Comparison of ENCODE assay signal across 15 cellular contexts in the genomic region with DNA sequence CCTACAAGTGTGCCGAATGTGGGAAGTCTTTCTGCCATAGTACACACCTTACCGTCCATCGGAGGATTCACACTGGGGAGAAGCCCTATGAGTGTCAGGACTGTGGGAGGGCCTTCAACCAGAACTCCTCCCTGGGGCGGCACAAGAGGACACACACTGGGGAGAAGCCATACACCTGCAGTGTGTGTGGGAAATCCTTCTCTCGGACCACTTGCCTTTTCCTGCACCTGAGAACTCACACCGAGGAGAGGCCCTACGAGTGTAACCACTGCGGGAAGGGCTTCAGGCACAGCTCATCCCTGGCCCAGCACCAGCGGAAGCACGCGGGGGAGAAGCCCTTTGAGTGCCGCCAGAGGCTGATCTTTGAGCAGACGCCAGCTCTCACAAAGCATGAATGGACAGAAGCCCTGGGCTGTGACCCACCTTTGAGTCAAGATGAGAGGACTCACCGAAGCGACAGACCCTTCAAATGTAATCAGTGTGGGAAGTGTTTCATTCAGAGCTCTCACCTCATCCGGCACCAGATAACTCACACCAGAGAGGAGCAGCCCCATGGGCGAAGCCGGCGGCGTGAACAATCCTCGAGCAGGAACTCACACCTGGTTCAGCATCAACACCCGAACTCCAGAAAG. TPM values are rescaled to one million over a fixed set of nuclear protein-coding genes. Genes with fewer than 3 reads are reported as not detected.
DNase-seq lines count a peak whose midpoint lies in the region; ATAC-seq and TF ChIP-seq lines count a peak whose summit lies in the region.
"Had no signal": no experiment of that assay in that cellular context is flagged by ENCODE, and none has a peak within 500 bp of the region (broad histone marks: within the 10 kb centered on the region; RNA-seq: fewer than 3 reads in every experiment).

No MANE protein-coding gene starts in this region.

- H3K4me1 Mint-ChIP-seq in endothelial cell (ENCODE audit: unreplicated experiment), result no peaks in the 10 kb centered on the region
- H3K4me1 Mint-ChIP-seq in activated naive CD4-positive, alpha-beta T cell treated with anti-CD3 and anti-CD28 coated beads for 36 hours (ENCODE audit: low read depth), result no peaks in the 10 kb centered on the region

- peak overlapping the region; percentile 8 for H3K4me3 Mint-ChIP-seq in endothelial cell (ENCODE audit: unreplicated experiment)
- H3K4me3 Mint-ChIP-seq in activated naive CD4-positive, alpha-beta T cell treated with anti-CD3 and anti-CD28 coated beads for 36 hours, result no peak overlapping the region
- H3K4me3 Mint-ChIP-seq: CD8-positive, alpha-beta memory T cell had no signal

- no peak for TF ChIP-seq POLR2A in right lobe of liver (IDR thresholded peaks at IDR 0.05)

- H3K4me3 ChIP-seq in liver (ENCODE audit: low read depth in 1 of 3, low read length in 3 of 3), result peak overlapping the region in 2 of 3 donors; percentile 38 to 55
- no peak overlapping the region for H3K4me3 ChIP-seq in right lobe of liver
- peak overlapping the region; percentile 20 for H3K4me3 ChIP-seq in adipocyte (ENCODE audit: low read length)
- H3K4me3 ChIP-seq: GM23248 had no signal

- H3K36me3 Mint-ChIP-seq in endothelial cell (ENCODE audit: low read depth, unreplicated experiment), result peaks cover 57% of the 10 kb centered on the region
- H3K36me3 Mint-ChIP-seq in activated naive CD4-positive, alpha-beta T cell treated with anti-CD3 and anti-CD28 coated beads for 36 hours (ENCODE audit: low read depth), result peaks cover 91% of the 10 kb centered on the region

- H3K27ac Mint-ChIP-seq in endothelial cell (ENCODE audit: unreplicated experiment), result no peak overlapping the region
- H3K27ac Mint-ChIP-seq in activated naive CD4-positive, alpha-beta T cell treated with anti-CD3 and anti-CD28 coated beads for 36 hours, result no peak overlapping the region
- H3K27ac Mint-ChIP-seq: IgD-negative memory B cell had no signal

- H3K9me3 ChIP-seq in liver (ENCODE audit: control insufficient read depth in 4 of 4, low read length in 3 of 4) (peaks cover 41 to 64% (median 47%) of the 10 kb centered on the region in 4 donors), right lobe of liver (peaks cover 0 to 3% (median 0%) of the 10 kb centered on the region in 4 donors), adipocyte (ENCODE audit: control insufficient read depth, low read length) (peaks cover 48% of the 10 kb centered on the region)

- no peaks in the 10 kb centered on the region for H3K27me3 ChIP-seq in liver (ENCODE audit: control insufficient read depth in 4 of 4, insufficient read depth in 4 of 4, low read length in 3 of 4)
- H3K27me3 ChIP-seq in right lobe of liver, result no peaks in the 10 kb centered on the region
- H3K27me3 ChIP-seq in adipocyte (replicated peaks; ENCODE audit: control insufficient read depth, insufficient read depth, low read length), result no peaks in the 10 kb centered on the region
- H3K27me3 ChIP-seq: BE2C had no signal

- peaks cover 2% of the 10 kb centered on the region for H3K27me3 Mint-ChIP-seq in endothelial cell (ENCODE audit: unreplicated experiment)
- H3K27me3 Mint-ChIP-seq in activated naive CD4-positive, alpha-beta T cell treated with anti-CD3 and anti-CD28 coated beads for 36 hours (ENCODE audit: low read depth), result no peaks in the 10 kb centered on the region
- H3K27me3 Mint-ChIP-seq: IgD-negative memory B cell had no signal

- no peaks in the 10 kb centered on the region for H3K9me3 Mint-ChIP-seq in endothelial cell (ENCODE audit: unreplicated experiment)
- peaks cover 49% of the 10 kb centered on the region for H3K9me3 Mint-ChIP-seq in activated naive CD4-positive, alpha-beta T cell treated with anti-CD3 and anti-CD28 coated beads for 36 hours

- WGBS in liver, result 98% methylated on average over 22 of the region's 22 CpGs
- 96% methylated on average over 8 of the region's 22 CpGs for WGBS in right lobe of liver (ENCODE audit: insufficient coverage, low coverage, low lambda C conversion rate, missing lambda C conversion rate)

- H3K9ac ChIP-seq in liver (ENCODE audit: low read depth in 1 of 2, low read length in 2 of 2), result no peak overlapping the region
- no peak overlapping the region for H3K9ac ChIP-seq in adipocyte (ENCODE audit: low read length)
- H3K9ac ChIP-seq: GM23248 had no signal

- H3K27ac ChIP-seq in liver (ENCODE audit: low read depth in 1 of 2, low read length in 2 of 2), result no peak overlapping the region
- no peak overlapping the region for H3K27ac ChIP-seq in right lobe of liver

- CTCF ChIA-PET in activated naive CD4-positive, alpha-beta T cell treated with anti-CD3 and anti-CD28 coated beads for 36 hours (lab: Charles Lee), result no interaction called here

- TF ChIP-seq CTCF in liver (IDR thresholded peaks at IDR 0.05; ENCODE audit: low read depth, low read length, missing input control), result no peak
- TF ChIP-seq CTCF in right lobe of liver (IDR thresholded peaks at IDR 0.05), result no peak
- TF ChIP-seq CTCF in endothelial cell (IDR thresholded peaks at IDR 0.05; ENCODE audit: unreplicated experiment), result no peak

- H3K4me1 ChIP-seq in liver (ENCODE audit: control insufficient read depth in 4 of 4, insufficient read depth in 4 of 4, low read length in 3 of 4), result no peaks in the 10 kb centered on the region
- H3K4me1 ChIP-seq in right lobe of liver, result no peaks in the 10 kb centered on the region
- H3K4me1 ChIP-seq in adipocyte (ENCODE audit: control insufficient read depth, insufficient read depth, low read length), result no peaks in the 10 kb centered on the region
- H3K4me1 ChIP-seq: BE2C, Caco-2 had no signal

- DNase-seq in right lobe of liver, result no peak
- DNase-seq in adipocyte (ENCODE audit: low read depth), result no peak
- DNase-seq in endothelial cell (ENCODE audit: low spot score), result no peak
- DNase-seq in middle frontal gyrus (ENCODE audit: extremely low spot score, low spot score), result no peak
- DNase-seq in activated naive CD4-positive, alpha-beta T cell treated with anti-CD3 and anti-CD28 coated beads for 36 hours, result no peak
- DNase-seq: BE2C; Caco-2; CD8-positive, alpha-beta memory T cell; DND-41; GDM1; GM23248; H7 had no signal

- peaks cover 10 to 55% (median 36%) of the 10 kb centered on the region in 4 donors for H3K36me3 ChIP-seq in liver (ENCODE audit: control insufficient read depth in 4 of 4, insufficient read depth in 3 of 4, low read depth in 1 of 4, low read length in 3 of 4)
- peaks cover 0 to 28% (median 9%) of the 10 kb centered on the region in 4 donors for H3K36me3 ChIP-seq in right lobe of liver
- H3K36me3 ChIP-seq in adipocyte (ENCODE audit: control insufficient read depth, insufficient read depth, low read length, severe bottlenecking), result peaks cover 71% of the 10 kb centered on the region

- TF ChIP-seq RAD21 in liver (IDR thresholded peaks at IDR 0.05), result no peak

- ATAC-seq in right lobe of liver, result no peak
- ATAC-seq in GM19035 (IDR thresholded peaks at IDR 0.05; ENCODE audit: unreplicated experiment), result no peak

- intact Hi-C loops in right lobe of liver (cut with DNase I), result no loop called here
- intact Hi-C loops in activated naive CD4-positive, alpha-beta T cell treated with anti-CD3 and anti-CD28 coated beads for 36 hours (cut with micrococcal nuclease), result no loop called here

TF ChIP-seq in liver, 16 proteins besides CTCF, POLR2A, EP300 and RAD21:
- TF ChIP-seq HNF4A (conservative IDR thresholded peaks at IDR 0.05), result no peak
- TF ChIP-seq YY1 (IDR thresholded peaks at IDR 0.05), result no peak
TF ChIP-seq in liver: peak in this region for 0.

RNA-seq across cellular contexts. Expression of a gene that starts 10.3 kb away (rescaled TPM):
- total RNA-seq in liver (10 to 100 TPM; 21.4 to 28.0 TPM), right lobe of liver (10 to 100 TPM; 12.4 to 44.7 (median 15.8) TPM), endothelial cell (ENCODE audit: unreplicated experiment) (40.6 TPM)
- polyA plus RNA-seq in liver, result 10 to 100 TPM; 17.6 to 31.7 TPM
- 10 to 100 TPM; 24.5 to 27.7 TPM for total RNA-seq in activated naive CD4-positive, alpha-beta T cell treated with anti-CD3 and anti-CD28 coated beads for 36 hours

RNA-seq across cellular contexts. Expression of a gene that starts 16.1 kb away (rescaled TPM):
- total RNA-seq in liver (1 to 10 TPM; 2.7 to 4.6 TPM), right lobe of liver (1 to 10 TPM; 1.0 to 2.3 (median 1.6) TPM), endothelial cell (ENCODE audit: unreplicated experiment) (11.2 TPM)
- polyA plus RNA-seq in liver, result under 1 TPM; 0.37 to 0.50 TPM
- total RNA-seq in activated naive CD4-positive, alpha-beta T cell treated with anti-CD3 and anti-CD28 coated beads for 36 hours, result 1 to 10 TPM; 3.2 to 3.6 TPM

RNA-seq across cellular contexts. Expression of a gene that starts 31.9 kb away (rescaled TPM):
- total RNA-seq in liver (1 to 10 TPM; 3.1 to 3.5 TPM), right lobe of liver (1 to 10 TPM; 1.7 to 2.9 (median 2.1) TPM), endothelial cell (ENCODE audit: unreplicated experiment) (3.2 TPM)
- under 1 TPM; 0.88 to 0.89 TPM for polyA plus RNA-seq in liver
- total RNA-seq in activated naive CD4-positive, alpha-beta T cell treated with anti-CD3 and anti-CD28 coated beads for 36 hours, result 1 to 10 TPM; 1.2 to 1.3 TPM

RNA-seq across cellular contexts. Expression of a gene that starts 58.4 kb away (rescaled TPM):
- total RNA-seq in liver (100 to 1,000 TPM; 521 to 838 TPM), right lobe of liver (1,000 to 10,000 TPM in 4 of 6 experiments, 100 to 1,000 TPM in 2; 897 to 2,313 (median 1,164) TPM), endothelial cell (ENCODE audit: unreplicated experiment) (41.9 TPM)
- 1,000 to 10,000 TPM; 1,221 to 2,157 TPM for polyA plus RNA-seq in liver
- 1 to 10 TPM; 6.1 to 7.4 TPM for total RNA-seq in activated naive CD4-positive, alpha-beta T cell treated with anti-CD3 and anti-CD28 coated beads for 36 hours

Comparison
In these comparisons a context has a peak if more than half of its experiments do, and no peak if none do; other contexts are left out.
1. H3K4me3 ChIP-seq: peak in liver (2 of 3) and adipocyte (single experiment); none in right lobe of liver (0 of 3).